ENCODE assay signal across 8 cellular contexts in the genomic region with DNA sequence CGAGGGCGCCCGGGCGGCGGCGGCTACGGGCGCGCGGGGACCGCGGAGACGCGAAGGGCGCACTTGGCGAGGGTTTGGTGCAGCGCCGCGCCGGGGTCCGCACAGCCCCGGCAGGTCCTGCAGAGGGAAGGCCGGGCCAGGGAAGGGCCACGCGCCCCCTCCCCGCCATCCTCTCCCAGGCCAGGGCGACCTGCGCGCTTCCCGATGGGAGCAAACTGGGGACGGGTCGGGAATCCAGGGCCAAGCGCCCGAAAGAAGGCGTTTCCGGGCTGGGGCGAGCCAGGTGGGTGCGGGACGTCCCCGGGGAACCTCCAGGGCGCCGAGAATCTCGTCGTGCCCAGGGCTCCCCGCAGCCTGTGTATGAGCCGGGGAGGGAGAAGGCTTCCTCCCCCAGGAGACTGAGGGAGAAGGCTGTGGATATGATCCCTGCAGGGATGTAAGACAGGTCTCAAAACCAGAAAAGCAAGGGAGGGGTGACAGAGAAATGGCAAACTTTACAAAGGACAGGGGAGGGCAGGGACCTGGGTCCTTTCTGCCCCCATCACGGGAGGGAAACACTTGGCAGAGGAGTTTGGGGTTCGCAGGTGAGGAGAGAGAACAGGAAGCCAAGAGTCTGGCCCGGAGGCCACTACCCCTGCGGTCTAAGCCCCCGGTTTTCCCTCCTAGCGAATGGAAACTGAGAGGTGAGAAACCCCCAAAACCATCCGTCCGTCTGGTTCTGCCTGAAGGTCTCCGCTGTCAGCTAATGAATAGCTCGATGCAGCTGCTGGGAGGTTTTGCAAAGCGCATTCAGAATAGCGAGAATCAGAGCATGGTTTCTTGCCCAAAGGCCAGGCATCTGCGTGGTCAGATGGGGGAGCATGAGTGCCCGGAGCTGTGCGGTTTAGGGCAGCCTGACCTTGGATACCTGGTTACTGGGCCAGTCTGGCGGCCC. TPM values are rescaled to one million over a fixed set of nuclear protein-coding genes. Genes with fewer than 3 reads are reported as not detected.
DNase-seq lines count a peak whose midpoint lies in the region; ATAC-seq and TF ChIP-seq lines count a peak whose summit lies in the region.

No MANE protein-coding gene starts in this region.

- H3K36me3 Mint-ChIP-seq in stimulated activated naive B cell treated with anti-CD40 and anti-IgM and Interleukin-4, amounts not matched to agents 10 μg/mL and 1 μg/mL and 100 μg/mL, for 72 hours = no peaks in the 10 kb centered on the region

- no peaks in the 10 kb centered on the region for H3K9me2 ChIP-seq in GM23248 (ENCODE audit: insufficient read depth)

- peaks cover 6% of the 10 kb centered on the region; the same call in 1 of the 2 replicates for H3F3A ChIP-seq in GM23248 (ENCODE audit: insufficient read depth)

- peaks cover 4% of the 10 kb centered on the region; the same call in 1 of the 2 replicates for H3K4me1 ChIP-seq in GM23248 (ENCODE audit: insufficient read depth)
- peaks cover 34% of the 10 kb centered on the region for H3K4me1 ChIP-seq in OCI-LY3 (ENCODE audit: low read length)

- H3K4me3 Mint-ChIP-seq in stimulated activated naive B cell treated with anti-CD40 and anti-IgM and Interleukin-4, amounts not matched to agents 10 μg/mL and 1 μg/mL and 100 μg/mL, for 72 hours = peak overlapping the region; percentile 66 to 79

- H3K9me3 Mint-ChIP-seq in stimulated activated naive B cell treated with anti-CD40 and anti-IgM and Interleukin-4, amounts not matched to agents 10 μg/mL and 1 μg/mL and 100 μg/mL, for 72 hours = no peaks in the 10 kb centered on the region

- peak; percentile 79 for ATAC-seq in GM18517 (IDR thresholded peaks at IDR 0.05; ENCODE audit: unreplicated experiment)
- ATAC-seq in stimulated activated naive B cell treated with anti-CD40 and anti-IgM and Interleukin-4, amounts not matched to agents 10 μg/mL and 1 μg/mL and 100 μg/mL, for 72 hours (replicated peaks) = peak; percentile 75 to 77
- no peak for ATAC-seq in sciatic nerve

- H3K4me3 ChIP-seq in GM23248 (peak overlapping the region; percentile 65), OCI-LY3 (ENCODE audit: low read length) (peak overlapping the region; percentile 78)

- H3K27me3 ChIP-seq in GM23248 (replicated peaks; ENCODE audit: insufficient read depth) = no peaks in the 10 kb centered on the region
- peaks cover 36% of the 10 kb centered on the region for H3K27me3 ChIP-seq in OCI-LY3 (ENCODE audit: low read depth, low read length)

- H3K9ac ChIP-seq in GM23248 (peak overlapping the region; percentile 67), OCI-LY3 (ENCODE audit: low read length) (peak overlapping the region; percentile 28; the same call in 1 of the 2 replicates)

- no peaks in the 10 kb centered on the region for H3K9me3 ChIP-seq in GM23248 (ENCODE audit: low read depth)
- H3K9me3 ChIP-seq in OCI-LY3 (ENCODE audit: insufficient read depth, low read length) = no peaks in the 10 kb centered on the region

- TF ChIP-seq CTCF in OCI-LY3 (IDR thresholded peaks at IDR 0.05; ENCODE audit: low read depth, low read length) = no peak

- WGBS in GM23248 (ENCODE audit: low coverage in 1 of 2, low lambda C conversion rate in 2 of 2, missing lambda C conversion rate in 2 of 2), 2 experiments = 10 to 12% methylated on average over 38 to 62 of the region's 62 CpGs

- H3K79me2 ChIP-seq in GM23248 (ENCODE audit: insufficient read depth) = no peaks in the 10 kb centered on the region
- H3K79me2 ChIP-seq in OCI-LY3 (ENCODE audit: low read length) = no peaks in the 10 kb centered on the region

- peaks cover 35 to 49% of the 10 kb centered on the region in 2 donors for H3K27me3 Mint-ChIP-seq in stimulated activated naive B cell treated with anti-CD40 and anti-IgM and Interleukin-4, amounts not matched to agents 10 μg/mL and 1 μg/mL and 100 μg/mL, for 72 hours

- intact Hi-C loops in sciatic nerve (cut with DNase I) = no loop called here

- peak overlapping the region; percentile 59 for H3K4me2 ChIP-seq in GM23248 (ENCODE audit: unreplicated experiment)
- peak overlapping the region; percentile 94 for H3K4me2 ChIP-seq in OCI-LY3 (ENCODE audit: low read length)

- DNase-seq in GM23248 (peak; percentile 55), hepatic stellate cell (ENCODE audit: low spot score) (peak; percentile 55), NAMALWA (ENCODE audit: low spot score) (no peak), sciatic nerve (ENCODE audit: low spot score) (no peak)
- peak; percentile 56 for DNase-seq in stimulated activated naive B cell treated with anti-CD40 and anti-IgM and Interleukin-4, amounts not matched to agents 10 μg/mL and 1 μg/mL and 100 μg/mL, for 72 hours
- no peak for DNase-seq in activated CD4-positive, alpha-beta T cell treated with anti-CD3 and anti-CD28 coated beads, Interleukin-2, amount 50 U/mL, for 1 hour

- no peaks in the 10 kb centered on the region for H4K20me1 ChIP-seq in GM23248 (ENCODE audit: insufficient read depth)
- no peaks in the 10 kb centered on the region for H4K20me1 ChIP-seq in OCI-LY3 (ENCODE audit: insufficient read depth, low read length)

- peak overlapping the region; percentile 62 for H2AFZ ChIP-seq in GM23248
- H2AFZ ChIP-seq in OCI-LY3 (ENCODE audit: low read depth, low read length) = no peak overlapping the region

- in situ Hi-C loops in GM23248 (cut with MboI) = loop anchor here (25.0 kb wide), 1 partner anchor 226 kb away; no protein-coding TSS in a partner anchor

- peak overlapping the region; percentile 89 for H3K27ac Mint-ChIP-seq in stimulated activated naive B cell treated with anti-CD40 and anti-IgM and Interleukin-4, amounts not matched to agents 10 μg/mL and 1 μg/mL and 100 μg/mL, for 72 hours

- peaks cover 14 to 37% of the 10 kb centered on the region in 2 donors for H3K4me1 Mint-ChIP-seq in stimulated activated naive B cell treated with anti-CD40 and anti-IgM and Interleukin-4, amounts not matched to agents 10 μg/mL and 1 μg/mL and 100 μg/mL, for 72 hours

- H3K36me3 ChIP-seq in GM23248 (ENCODE audit: low read depth) = no peaks in the 10 kb centered on the region
- H3K36me3 ChIP-seq in OCI-LY3 (replicated peaks; ENCODE audit: low read depth, low read length) = no peaks in the 10 kb centered on the region

- H3K27ac ChIP-seq in GM23248 (no peak overlapping the region), OCI-LY3 (ENCODE audit: low read length) (peak overlapping the region; percentile 13; the same call in 1 of the 2 replicates)

RNA-seq across cellular contexts. Expression of a gene that starts 0.7 kb away (rescaled TPM):
- total RNA-seq in GM23248 (2014; rRNA removed; shearing (Covaris generic)) = 3.4 and 4.4 TPM in 2 replicates
- polyA plus RNA-seq in GM23248 (2016; fragmentation: Nextera tagmentation; extraction: Ambion mirVana) = 5.9 TPM in 2 replicates
- total RNA-seq in sciatic nerve = 0.31 TPM

RNA-seq across cellular contexts. Expression of a gene that starts 56.9 kb away (rescaled TPM):
- 25.3 and 33.6 TPM in 2 replicates for total RNA-seq in GM23248 (2014; rRNA removed; shearing (Covaris generic))
- polyA plus RNA-seq in GM23248 (2016; fragmentation: Nextera tagmentation; extraction: Ambion mirVana) = 43.5 and 46.0 TPM in 2 replicates
- total RNA-seq in sciatic nerve = 38.6 TPM

Comparison
In these comparisons a context has a peak if more than half of its experiments do, and no peak if none do; other contexts are left out.
1. DNase-seq: peak in GM23248 (single experiment), hepatic stellate cell (single experiment) and stimulated activated naive B cell treated with anti-CD40 and anti-IgM and Interleukin-4, amounts not matched to agents 10 μg/mL and 1 μg/mL and 100 μg/mL, for 72 hours (single experiment); none in activated CD4-positive, alpha-beta T cell treated with anti-CD3 and anti-CD28 coated beads, Interleukin-2, amount 50 U/mL, for 1 hour (single experiment), NAMALWA (single experiment) and sciatic nerve (single experiment).